Comparison of ENCODE assay signal across 15 cellular contexts in the genomic region with DNA sequence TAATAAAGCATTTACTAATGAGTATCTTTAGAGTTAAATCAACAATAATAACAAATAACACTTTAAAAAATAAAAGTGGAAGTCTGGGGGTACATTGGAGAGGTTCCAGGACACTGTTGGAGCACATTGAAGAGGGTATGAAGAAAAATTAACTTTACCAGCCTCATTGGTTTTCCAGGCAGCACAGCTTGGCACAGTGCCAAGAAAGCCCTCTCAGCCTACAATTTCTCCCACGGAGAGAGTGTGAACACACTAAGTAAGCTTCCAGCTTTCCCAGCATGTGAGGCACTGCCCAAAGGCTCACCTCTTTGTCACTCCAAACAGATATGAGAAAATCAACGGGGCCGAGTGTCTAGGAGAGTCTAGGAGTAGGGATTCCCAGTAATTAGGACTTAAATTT.
"Had no signal": no experiment of that assay in that cellular context is flagged by ENCODE, and none has a peak within 500 bp of the region (broad histone marks: within the 10 kb centered on the region; RNA-seq: fewer than 3 reads in every experiment).

No MANE protein-coding gene starts in this region.

- H3K9ac ChIP-seq: neural progenitor cell had no signal

- H3K4me3 ChIP-seq: ascending aorta, lung, neural progenitor cell, pancreas, stomach, uterus had no signal

- H2AFZ ChIP-seq: neural progenitor cell had no signal

- H3K36me3 ChIP-seq: ascending aorta, neural progenitor cell, pancreas, stomach, uterus had no signal

- H3K4me1 ChIP-seq: ascending aorta, neural progenitor cell, pancreas, stomach, uterus had no signal

- H3K4me2 ChIP-seq: neural progenitor cell had no signal

- H3K27me3 ChIP-seq: ascending aorta, neural progenitor cell, pancreas, stomach, uterus had no signal

- FAIRE-seq: bronchial epithelial cell, pancreas had no signal

- ATAC-seq: activated naive CD8-positive, alpha-beta T cell treated with anti-CD3 and anti-CD28 coated beads, Interleukin-2, amount 50 U/mL, for 24 hours; esophagus mucosa; left cardiac atrium; pancreas; WTC11 had no signal

- H3K27ac ChIP-seq: ascending aorta, neural progenitor cell, pancreas, stomach, uterus had no signal

- DNase-seq: activated CD4-positive, alpha-beta T cell treated with anti-CD3 and anti-CD28 coated beads for 48 hours; activated naive CD4-positive, alpha-beta T cell treated with Interleukin-2 at 50 U/mL for 16 hours; activated naive CD8-positive, alpha-beta T cell treated with anti-CD3 and anti-CD28 coated beads, Interleukin-2, amount 50 U/mL, for 24 hours; endodermal cell; left cardiac atrium; midbrain; stomach; uterus had no signal

- H3K9me3 ChIP-seq: pancreas, uterus had no signal
